ENCODE assay signal across 9 cellular contexts in the genomic region with DNA sequence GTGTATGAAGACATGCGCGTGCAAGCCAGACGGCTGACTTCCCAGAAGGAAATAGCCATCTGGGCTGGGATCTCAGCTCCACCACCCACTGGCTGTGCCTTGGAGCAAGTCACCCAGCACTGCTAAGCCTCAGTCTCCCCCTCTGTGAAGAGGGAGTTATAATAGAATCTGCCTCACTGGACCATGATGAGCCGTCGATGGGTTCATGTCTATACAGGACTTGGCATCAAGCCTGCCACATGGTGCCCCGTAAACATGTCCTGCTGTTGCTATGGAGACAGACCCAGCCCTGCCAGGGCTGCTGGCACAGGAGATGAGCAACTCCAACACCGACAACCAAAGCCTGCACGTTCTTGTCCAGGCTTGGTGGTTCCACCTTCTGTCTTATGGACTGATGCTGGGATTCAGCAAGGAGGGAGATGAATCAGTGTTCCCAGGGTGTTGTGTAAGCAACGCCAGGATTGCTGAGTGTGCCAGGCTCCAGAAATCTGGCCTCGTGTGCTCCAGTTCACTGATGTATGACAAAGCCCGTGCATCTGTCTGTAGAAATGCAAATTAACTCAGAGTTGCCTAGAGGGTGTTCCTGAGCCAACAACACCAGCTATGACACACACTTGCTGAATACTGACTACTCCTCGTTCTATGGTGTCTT. TPM values are rescaled to one million over a fixed set of nuclear protein-coding genes. Genes with fewer than 3 reads are reported as not detected.
DNase-seq lines count a peak whose midpoint lies in the region; ATAC-seq and TF ChIP-seq lines count a peak whose summit lies in the region.
"Had no signal": no experiment of that assay in that cellular context is flagged by ENCODE, and none has a peak within 500 bp of the region (broad histone marks: within the 10 kb centered on the region; RNA-seq: fewer than 3 reads in every experiment).

No MANE protein-coding gene starts in this region.

- no peak overlapping the region for H3K4me3 ChIP-seq in thymus (ENCODE audit: low read length)

- H3K4me1 ChIP-seq in thymus (ENCODE audit: control insufficient read depth, insufficient read depth, low read length), result peaks cover 5% of the 10 kb centered on the region

- no peak overlapping the region for H3K27ac Mint-ChIP-seq in nephron progenitor cell
- H3K27ac Mint-ChIP-seq: stimulated activated naive CD8-positive, alpha-beta T cell treated with anti-CD3 and anti-CD28 coated beads, Interleukin-15, Interleukin-2, amounts not matched to agents 100 ng/mL and 50 ng/mL, for 24 hours had no signal

- WGBS in thymus, result 83% methylated on average over 12 of the region's 12 CpGs

- H3K36me3 Mint-ChIP-seq in nephron progenitor cell (ENCODE audit: low read depth), result no peaks in the 10 kb centered on the region

- H3K27me3 ChIP-seq in thymus (ENCODE audit: control insufficient read depth, insufficient read depth), result no peaks in the 10 kb centered on the region

- no peak for TF ChIP-seq CTCF in nephron progenitor cell (IDR thresholded peaks at IDR 0.05)

- H3K27ac ChIP-seq in thymus (ENCODE audit: low read depth), result peak overlapping the region; percentile 46

- no peaks in the 10 kb centered on the region for H3K27me3 Mint-ChIP-seq in nephron progenitor cell (ENCODE audit: low read depth, poor library complexity)
- H3K27me3 Mint-ChIP-seq: stimulated activated naive CD8-positive, alpha-beta T cell treated with anti-CD3 and anti-CD28 coated beads, Interleukin-15, Interleukin-2, amounts not matched to agents 100 ng/mL and 50 ng/mL, for 24 hours had no signal

- ATAC-seq in GM18909 (IDR thresholded peaks at IDR 0.05; ENCODE audit: poor library complexity, unreplicated experiment) (peak; percentile 92), HG03060 (IDR thresholded peaks at IDR 0.05; ENCODE audit: low read depth, unreplicated experiment) (peak; percentile 92)

- DNase-seq in DMS153 (lab: John Stamatoyannopoulos, UW) (peak; percentile 85), NCI-H524 treated with DMSO at 0.1 percent for 48 hours (lab: John Stamatoyannopoulos, UW) (peak; percentile 49), fibroblast of gingiva (ENCODE audit: low read depth) (peak; percentile 77), nephron progenitor cell (no peak)
- DNase-seq in activated CD8-positive, alpha-beta memory T cell treated with anti-CD3 and anti-CD28 coated beads, Interleukin-2, amount 50 U/mL, for 48 hours, result no peak

- H3K9me3 ChIP-seq in thymus (ENCODE audit: control insufficient read depth), result no peaks in the 10 kb centered on the region

- H3K9me3 Mint-ChIP-seq in nephron progenitor cell, result peaks cover 4% of the 10 kb centered on the region
- H3K9me3 Mint-ChIP-seq: stimulated activated naive CD8-positive, alpha-beta T cell treated with anti-CD3 and anti-CD28 coated beads, Interleukin-15, Interleukin-2, amounts not matched to agents 100 ng/mL and 50 ng/mL, for 24 hours had no signal

- no peak overlapping the region for H3K4me3 Mint-ChIP-seq in nephron progenitor cell
- H3K4me3 Mint-ChIP-seq: stimulated activated naive CD8-positive, alpha-beta T cell treated with anti-CD3 and anti-CD28 coated beads, Interleukin-15, Interleukin-2, amounts not matched to agents 100 ng/mL and 50 ng/mL, for 24 hours had no signal

- peaks cover 5% of the 10 kb centered on the region for H3K4me1 Mint-ChIP-seq in nephron progenitor cell

- H3K36me3 ChIP-seq in thymus (ENCODE audit: control insufficient read depth, insufficient read depth), result no peaks in the 10 kb centered on the region

RNA-seq across cellular contexts. Expression of a gene that starts 5.6 kb away (rescaled TPM):
- polyA plus RNA-seq in thymus, result 7.7 TPM

RNA-seq across cellular contexts. Expression of a gene that starts 15.2 kb away (rescaled TPM):
- 1.3 TPM for polyA plus RNA-seq in thymus

RNA-seq across cellular contexts. Expression of a gene that starts 39.9 kb away (rescaled TPM):
- polyA plus RNA-seq in thymus, result 132 TPM

RNA-seq across cellular contexts. Expression of a gene that starts 46.2 kb away (rescaled TPM):
- polyA plus RNA-seq in thymus, result not detected

Comparison
In these comparisons a context has a peak if more than half of its experiments do, and no peak if none do; other contexts are left out.
1. DNase-seq: peak in DMS153 (single experiment), NCI-H524 treated with DMSO at 0.1 percent for 48 hours (single experiment) and fibroblast of gingiva (single experiment); none in nephron progenitor cell (single experiment) and activated CD8-positive, alpha-beta memory T cell treated with anti-CD3 and anti-CD28 coated beads, Interleukin-2, amount 50 U/mL, for 48 hours (single experiment).